ENCODE assay signal across 8 cellular contexts in genomic region chr7:149497467-149498261, GRCh38. TPM values are rescaled to one million over a fixed set of nuclear protein-coding genes. Genes with fewer than 3 reads are reported as not detected.
A peak's percentile ranks its signal among the peaks of the same experiment; 100 is the strongest.
DNase-seq lines count a peak whose midpoint lies in the region; ATAC-seq and TF ChIP-seq lines count a peak whose summit lies in the region.

ZNF746 (minus strand) TSS chr7:149497809; CDS start chr7:149497536, 273 bp downstream.

- DNase-seq in AG09319 (ENCODE audit: extremely low read depth, low read depth) (peak; percentile 58), NCI-H226 (peak; percentile 80), coronary artery (ENCODE audit: low spot score) (peak; percentile 85), left lobe of liver (ENCODE audit: low spot score) (peak; percentile 87)
- DNase-seq in activated CD4-positive, alpha-beta T cell treated with anti-CD3 and anti-CD28 coated beads for 48 hours = peak; percentile 88
- DNase-seq in stimulated activated CD4-positive, alpha-beta T cell treated with anti-CD3 and anti-CD28 coated beads, Interleukin-2, amount 100 ng/mL, for 24 hours = peak; percentile 82 to 86

- ATAC-seq in GM18867 (IDR thresholded peaks at IDR 0.05; ENCODE audit: unreplicated experiment) (peak; percentile 95), HG03097 (IDR thresholded peaks at IDR 0.05; ENCODE audit: low FRiP score, unreplicated experiment) (peak; percentile 97), left lobe of liver (peak; percentile 90)

- peak within 1 kb of the TSS; percentile 86 to 93 for H3K27ac ChIP-seq in coronary artery

- H3K4me3 ChIP-seq in coronary artery = peak within 1 kb of the TSS; percentile 80

- TF ChIP-seq CTCF in AG09319 (IDR thresholded peaks at IDR 0.05; ENCODE audit: low read depth, low read length) (peak; percentile 41), coronary artery (IDR thresholded peaks at IDR 0.05) (peak; percentile 22)

RNA-seq across cellular contexts. Expression of gene ZNF746, which starts in this region (rescaled TPM):
- 12.0 TPM for total RNA-seq in left lobe of liver

Comparison
In these comparisons a context has a peak if more than half of its experiments do, and no peak if none do; other contexts are left out.
1. Peak in every context shown above with its lines: DNase-seq, ATAC-seq, H3K4me3 ChIP-seq and H3K27ac ChIP-seq.